Comparison of ENCODE assay signal across 8 cellular contexts in the genomic region with DNA sequence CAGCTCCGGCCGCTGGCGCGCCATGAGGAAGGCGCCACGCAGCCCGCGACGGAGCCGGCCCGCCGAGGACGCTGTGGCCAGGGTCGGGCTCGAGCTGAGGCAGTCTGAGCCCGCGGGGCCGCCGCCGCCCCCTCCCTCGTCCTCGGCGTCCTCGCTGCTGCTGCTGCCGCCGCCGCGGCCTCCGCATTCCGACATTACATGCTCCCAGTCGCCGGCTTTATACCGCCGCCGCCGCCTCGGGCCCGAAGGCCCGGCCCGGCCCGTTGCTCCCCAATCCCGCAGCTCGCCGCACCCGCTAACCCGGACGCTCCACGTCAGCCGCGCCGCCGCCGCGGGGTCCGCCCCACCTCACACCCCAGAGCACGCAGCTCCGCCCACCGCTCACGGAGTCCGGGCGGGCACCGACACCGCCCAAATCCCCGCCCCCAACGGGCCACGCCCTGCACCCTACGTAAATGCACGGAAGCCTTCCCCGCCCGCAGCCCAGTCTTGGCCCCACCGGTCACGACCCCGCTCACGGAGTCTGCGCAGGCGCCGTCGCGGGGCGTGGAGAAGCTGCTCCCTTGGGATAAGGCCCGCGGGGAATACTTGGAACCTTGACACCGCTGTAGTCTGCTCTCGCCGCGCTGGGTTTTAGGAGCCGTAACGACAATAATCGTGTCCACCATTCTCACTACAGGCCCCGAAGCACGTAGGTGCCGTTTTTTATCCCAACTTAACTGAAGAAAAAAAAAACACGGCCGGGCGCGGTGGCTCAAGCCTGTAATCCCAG. TPM values are rescaled to one million over a fixed set of nuclear protein-coding genes. Genes with fewer than 3 reads are reported as not detected.
A peak's percentile ranks its signal among the peaks of the same experiment; 100 is the strongest.
DNase-seq lines count a peak whose midpoint lies in the region; ATAC-seq and TF ChIP-seq lines count a peak whose summit lies in the region.

A gene with protein sequence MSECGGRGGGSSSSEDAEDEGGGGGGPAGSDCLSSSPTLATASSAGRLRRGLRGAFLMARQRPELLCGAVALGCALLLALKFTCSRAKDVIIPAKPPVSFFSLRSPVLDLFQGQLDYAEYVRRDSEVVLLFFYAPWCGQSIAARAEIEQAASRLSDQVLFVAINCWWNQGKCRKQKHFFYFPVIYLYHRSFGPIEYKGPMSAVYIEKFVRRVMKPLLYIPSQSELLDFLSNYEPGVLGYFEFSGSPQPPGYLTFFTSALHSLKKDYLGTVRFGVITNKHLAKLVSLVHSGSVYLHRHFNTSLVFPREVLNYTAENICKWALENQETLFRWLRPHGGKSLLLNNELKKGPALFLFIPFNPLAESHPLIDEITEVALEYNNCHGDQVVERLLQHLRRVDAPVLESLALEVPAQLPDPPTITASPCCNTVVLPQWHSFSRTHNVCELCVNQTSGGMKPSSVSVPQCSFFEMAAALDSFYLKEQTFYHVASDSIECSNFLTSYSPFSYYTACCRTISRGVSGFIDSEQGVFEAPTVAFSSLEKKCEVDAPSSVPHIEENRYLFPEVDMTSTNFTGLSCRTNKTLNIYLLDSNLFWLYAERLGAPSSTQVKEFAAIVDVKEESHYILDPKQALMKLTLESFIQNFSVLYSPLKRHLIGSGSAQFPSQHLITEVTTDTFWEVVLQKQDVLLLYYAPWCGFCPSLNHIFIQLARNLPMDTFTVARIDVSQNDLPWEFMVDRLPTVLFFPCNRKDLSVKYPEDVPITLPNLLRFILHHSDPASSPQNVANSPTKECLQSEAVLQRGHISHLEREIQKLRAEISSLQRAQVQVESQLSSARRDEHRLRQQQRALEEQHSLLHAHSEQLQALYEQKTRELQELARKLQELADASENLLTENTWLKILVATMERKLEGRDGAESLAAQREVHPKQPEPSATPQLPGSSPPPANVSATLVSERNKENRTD (minus strand): TSS at position 322 of the 772 bp plus-strand sequence. CDS start 127 bp downstream, at position 195.

- H3K4me1 Mint-ChIP-seq in activated B cell treated with CpG ODN at 0.5 μM for 24 hours (peaks cover 58% of the 10 kb centered on the region), immature natural killer cell (peaks cover 53 to 61% of the 10 kb centered on the region in 2 donors)

- H3K4me3 ChIP-seq in AG04450 (ENCODE audit: low read depth, low read length): peak within 1 kb of the TSS; percentile 86
- peak within 1 kb of the TSS; percentile 62 to 90 (median 87) for H3K4me3 ChIP-seq in spleen

- POLR2A ChIA-PET in AG04450 (lab: Yijun Ruan, JAX): interaction anchor here (0.6 to 3.4 kb wide), 18 partner anchors 15 to 799 kb away, joined by 3 to 29 read pairs (median 4); partner anchors contain the start of genes CLEC16A, RSL1D1, SOCS1 and ZC3H7A
- POLR2A ChIA-PET in activated B cell treated with CpG ODN at 0.5 μM for 24 hours (lab: Charles Lee): interaction anchor here (0.5 to 6.1 kb wide), 31 partner anchors 8 to 785 kb away, joined by 3 to 151 read pairs (median 7); partner anchors contain the start of genes GSPT1, LITAF, RSL1D1 and ZC3H7A

- H3K9me3 ChIP-seq in AG04450 (ENCODE audit: control insufficient read depth, insufficient read depth, low read length) (no peaks in the 10 kb centered on the region), spleen (no peaks in the 10 kb centered on the region)

- DNase-seq in AG04450 (ENCODE audit: low read depth, low spot score) (peak; percentile 93), NCI-H226 (peak; percentile 95), activated B cell treated with CpG ODN at 0.5 μM for 24 hours (peak; percentile 100), caudate nucleus (lab: John Stamatoyannopoulos, UW) (peak; percentile 84 to 100 (median 99)), immature natural killer cell (peak; percentile 99 to 100 (median 99)), spleen (peak; percentile 100)

- peaks cover 0 to 15% (median 0%) of the 10 kb centered on the region in 6 donors for H3K36me3 ChIP-seq in spleen

- H3K36me3 Mint-ChIP-seq in activated B cell treated with CpG ODN at 0.5 μM for 24 hours (ENCODE audit: low read depth) (peaks cover 31% of the 10 kb centered on the region), immature natural killer cell (peaks cover 0 to 7% (median 0%) of the 10 kb centered on the region in 3 donors)

- 0% methylated on average over 20 to 96 of the region's 96 CpGs for WGBS in spleen, 5 donors

- H3K27ac Mint-ChIP-seq in activated B cell treated with CpG ODN at 0.5 μM for 24 hours (peak within 1 kb of the TSS; percentile 89), immature natural killer cell (peak within 1 kb of the TSS; percentile 93 to 98 (median 98))

- ATAC-seq in GM18909 (IDR thresholded peaks at IDR 0.05; ENCODE audit: poor library complexity, unreplicated experiment) (peak; percentile 92), HG03175 (IDR thresholded peaks at IDR 0.05; ENCODE audit: unreplicated experiment) (peak; percentile 91), activated B cell treated with CpG ODN at 0.5 μM for 24 hours (ENCODE audit: low read depth) (peak; percentile 91)

- intact Hi-C loops in activated B cell treated with CpG ODN at 0.5 μM for 24 hours (cut with micrococcal nuclease): loop anchor here (1.0 to 2.0 kb wide), 7 partner anchors 18 to 109 kb away; partner anchors contain the start of genes RSL1D1 and ZC3H7A
- intact Hi-C loops in spleen (cut with DNase I; ENCODE audit: low total_unique reads): loop anchor here (10.0 kb wide), 1 partner anchor 52 kb away; the partner anchor contains the start of gene ZC3H7A

- peaks cover 21 to 58% (median 51%) of the 10 kb centered on the region in 6 donors for H3K4me1 ChIP-seq in spleen

- H3K27ac ChIP-seq in AG04450 (ENCODE audit: low read depth, low read length) (peak within 1 kb of the TSS; percentile 78), caudate nucleus (ENCODE audit: low read depth, low read length) (peak within 1 kb of the TSS; percentile 92), spleen (peak within 1 kb of the TSS; percentile 96 to 99 (median 98))

- H3K4me3 Mint-ChIP-seq in activated B cell treated with CpG ODN at 0.5 μM for 24 hours (peak within 1 kb of the TSS; percentile 89), immature natural killer cell (peak within 1 kb of the TSS; percentile 90 to 97 (median 93))

- H3K27me3 Mint-ChIP-seq in activated B cell treated with CpG ODN at 0.5 μM for 24 hours (no peaks in the 10 kb centered on the region), immature natural killer cell (ENCODE audit: low read depth in 3 of 3) (peaks cover 14 to 27% (median 15%) of the 10 kb centered on the region in 3 donors)

- peak; percentile 63 to 95 (median 63) for TF ChIP-seq POLR2A in spleen (IDR thresholded peaks at IDR 0.05)

- TF ChIP-seq CTCF in AG04450 (IDR thresholded peaks at IDR 0.05; ENCODE audit: low read depth, low read length) (no peak), activated B cell treated with CpG ODN at 0.5 μM for 24 hours (IDR thresholded peaks at IDR 0.05) (no peak), spleen (IDR thresholded peaks at IDR 0.05 in 8 of 11, conservative IDR thresholded peaks at IDR 0.05 in 3 of 11) (peak in 1 of 11 experiments; percentile 11)

- CTCF ChIA-PET in AG04450 (lab: Charles Lee) (interaction anchor here (0.6 to 2.2 kb wide), 6 partner anchors 9 to 100 kb away, joined by 3 to 7 read pairs (median 4); partner anchors contain the start of gene ZC3H7A), activated B cell treated with CpG ODN at 0.5 μM for 24 hours (lab: Charles Lee) (interaction anchor here (0.6 to 3.7 kb wide), 9 partner anchors 11 to 777 kb away, joined by 3 to 32 read pairs (median 3); partner anchors contain the start of gene ZC3H7A)

- H3K27me3 ChIP-seq in AG04450 (ENCODE audit: control insufficient read depth, insufficient read depth, low read length): no peaks in the 10 kb centered on the region
- H3K27me3 ChIP-seq in spleen (replicated peaks in 1 of 7): no peaks in the 10 kb centered on the region

- no peaks in the 10 kb centered on the region for H3K9me3 Mint-ChIP-seq in activated B cell treated with CpG ODN at 0.5 μM for 24 hours
- no peaks in the 10 kb centered on the region for H3K9me3 Mint-ChIP-seq in immature natural killer cell

RNA-seq across cellular contexts. Expression of the gene that starts here (rescaled TPM):
- polyA plus RNA-seq in AG04450 (2011; rRNA removed) (35.8 and 37.7 TPM in 2 replicates), immature natural killer cell (10 to 100 TPM; 35.6 to 57.2 (median 46.9) TPM), spleen (10 to 100 TPM; 28.3 to 43.4 (median 36.6) TPM)
- polyA minus RNA-seq in AG04450 (2011; rRNA and poly(A)+ RNA removed): 23.1 and 28.4 TPM in 2 replicates
- total RNA-seq in activated B cell treated with CpG ODN at 0.5 μM for 24 hours (54.3 and 63.2 TPM in 2 replicates), spleen (100 to 1,000 TPM in 1 of 7 donors, 10 to 100 TPM in 6; 42.7 to 104 (median 64.0) TPM)

Comparison
In these comparisons a context has a peak if more than half of its experiments do, and no peak if none do; other contexts are left out.
1. Peak in every context shown above with its lines: DNase-seq, ATAC-seq, H3K4me3 ChIP-seq and H3K27ac ChIP-seq.